In the genomic region with DNA sequence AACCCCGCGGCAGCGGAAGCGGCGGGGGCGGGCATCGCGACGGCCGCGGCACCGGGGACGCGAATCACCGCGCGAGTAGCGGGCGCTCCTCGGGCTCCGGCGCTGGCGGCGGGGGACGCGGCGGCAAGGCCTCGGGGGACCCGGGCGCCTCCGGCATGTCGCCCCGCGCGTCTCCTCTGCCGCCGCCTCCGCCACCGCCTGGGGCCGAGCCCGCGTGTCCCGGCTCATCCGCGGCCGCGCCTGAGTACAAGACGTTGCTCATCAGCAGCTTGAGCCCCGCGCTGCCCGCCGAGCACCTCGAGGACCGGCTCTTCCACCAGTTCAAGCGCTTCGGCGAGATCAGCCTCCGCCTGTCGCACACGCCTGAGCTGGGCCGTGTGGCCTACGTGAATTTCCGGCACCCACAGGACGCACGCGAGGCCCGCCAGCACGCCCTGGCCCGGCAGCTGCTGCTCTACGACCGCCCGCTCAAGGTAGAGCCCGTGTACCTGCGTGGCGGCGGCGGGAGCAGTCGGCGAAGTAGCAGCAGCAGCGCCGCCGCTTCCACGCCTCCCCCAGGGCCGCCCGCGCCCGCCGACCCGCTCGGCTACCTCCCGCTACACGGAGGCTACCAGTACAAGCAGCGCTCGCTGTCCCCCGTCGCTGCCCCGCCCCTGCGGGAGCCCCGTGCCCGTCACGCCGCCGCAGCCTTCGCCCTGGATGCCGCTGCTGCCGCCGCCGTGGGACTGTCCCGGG, we compare ENCODE assay signal across 8 cellular contexts. TPM values are rescaled to one million over a fixed set of nuclear protein-coding genes. Genes with fewer than 3 reads are reported as not detected.
DNase-seq lines count a peak whose midpoint lies in the region; ATAC-seq lines count a peak whose summit lies in the region.

No MANE protein-coding gene starts in this region.

- H4K20me1 ChIP-seq in BLaER1 treated with 17β-estradiol and CSF1 and Interleukin-3, amounts not matched to agents 10 nM and 100 nM: peaks cover 82 to 93% (median 90%) of the 10 kb centered on the region in 11 experiments

- H3K36me3 ChIP-seq in BLaER1 treated with 17β-estradiol and CSF1 and Interleukin-3, amounts not matched to agents 10 nM and 100 nM: peaks cover 74 to 89% (median 85%) of the 10 kb centered on the region in 11 experiments
- H3K36me3 ChIP-seq in HUES48 (ENCODE audit: control insufficient read depth, insufficient read depth, low read length): peaks cover 82% of the 10 kb centered on the region
- H3K36me3 ChIP-seq in urinary bladder (ENCODE audit: insufficient read depth): peaks cover 6% of the 10 kb centered on the region

- H3K27me3 Mint-ChIP-seq in naive B cell: no peaks in the 10 kb centered on the region

- peaks cover 30 to 71% (median 52%) of the 10 kb centered on the region in 3 donors for H3K4me1 Mint-ChIP-seq in naive B cell

- peak overlapping the region; percentile 99 to 100 (median 99) for H3K9ac ChIP-seq in BLaER1 treated with 17β-estradiol and CSF1 and Interleukin-3, amounts not matched to agents 10 nM and 100 nM
- peak overlapping the region; percentile 95 for H3K9ac ChIP-seq in HUES48 (ENCODE audit: low read depth, low read length)

- no peaks in the 10 kb centered on the region for H3K9me3 ChIP-seq in BLaER1 treated with 17β-estradiol and CSF1 and Interleukin-3, amounts not matched to agents 10 nM and 100 nM (replicated peaks in 1 of 11)
- H3K9me3 ChIP-seq in HUES48 (ENCODE audit: control insufficient read depth, insufficient read depth, low read length): no peaks in the 10 kb centered on the region; the same call in 1 of the 2 replicates

- H3K9me3 Mint-ChIP-seq in naive B cell: no peaks in the 10 kb centered on the region

- peak; percentile 6 for ATAC-seq in GM19467 (IDR thresholded peaks at IDR 0.05; ENCODE audit: unreplicated experiment)
- ATAC-seq in esophagus mucosa: peak; percentile 1
- ATAC-seq in naive B cell (ENCODE audit: low read depth in 2 of 2): peak; percentile 6 to 11

- peaks cover 86 to 88% (median 88%) of the 10 kb centered on the region in 10 experiments for H3K4me1 ChIP-seq in BLaER1 treated with 17β-estradiol and CSF1 and Interleukin-3, amounts not matched to agents 10 nM and 100 nM
- H3K4me1 ChIP-seq in HUES48 (ENCODE audit: control insufficient read depth, insufficient read depth, low read length) (peaks cover 17% of the 10 kb centered on the region), urinary bladder (ENCODE audit: insufficient read depth) (peaks cover 2% of the 10 kb centered on the region)

- H3K27ac Mint-ChIP-seq in naive B cell: peak overlapping the region in 4 of 6 donors; percentile 59 to 92 (median 80)

- H3K4me3 Mint-ChIP-seq in naive B cell: peak overlapping the region; percentile 57 to 90 (median 80)

- WGBS in urinary bladder: 3% methylated on average over 109 of the region's 109 CpGs

- H3K27me3 ChIP-seq in BLaER1 treated with 17β-estradiol and CSF1 and Interleukin-3, amounts not matched to agents 10 nM and 100 nM: no peaks in the 10 kb centered on the region
- H3K27me3 ChIP-seq in HUES48 (ENCODE audit: control insufficient read depth, insufficient read depth, low read length): no peaks in the 10 kb centered on the region

- peak overlapping the region; percentile 84 to 99 (median 98) for H3K4me2 ChIP-seq in BLaER1 treated with 17β-estradiol and CSF1 and Interleukin-3, amounts not matched to agents 10 nM and 100 nM

- DNase-seq in activated CD8-positive, alpha-beta memory T cell treated with anti-CD3 and anti-CD28 coated beads, Interleukin-2, amount 50 U/mL, for 48 hours: peak; percentile 75
- DNase-seq in naive B cell (peak; percentile 35), H4 (ENCODE audit: low spot score) (no peak)

- peak overlapping the region; percentile 96 to 99 (median 99) for H3K27ac ChIP-seq in BLaER1 treated with 17β-estradiol and CSF1 and Interleukin-3, amounts not matched to agents 10 nM and 100 nM
- H3K27ac ChIP-seq in HUES48 (ENCODE audit: low read depth, low read length) (peak overlapping the region; percentile 87), urinary bladder (ENCODE audit: low read depth) (peak overlapping the region; percentile 94)

- H3K36me3 Mint-ChIP-seq in naive B cell: peaks cover 5 to 7% of the 10 kb centered on the region in 2 donors

- peak overlapping the region; percentile 76 to 94 (median 87) for H3K4me3 ChIP-seq in BLaER1 treated with 17β-estradiol and CSF1 and Interleukin-3, amounts not matched to agents 10 nM and 100 nM
- peak overlapping the region; percentile 80 for H3K4me3 ChIP-seq in HUES48 (ENCODE audit: low read depth, low read length)
- H3K4me3 ChIP-seq in urinary bladder (ENCODE audit: low read depth, low read length): peak overlapping the region; percentile 87

RNA-seq across cellular contexts. Expression of gene RBM15B, which starts 0.6 kb away (rescaled TPM):
- total RNA-seq in esophagus mucosa (25.1 TPM), urinary bladder (17.1 TPM)
- polyA plus RNA-seq in naive B cell (ENCODE audit: low read depth in 6 of 6) (10 to 100 TPM; 12.5 to 22.5 (median 14.5) TPM), urinary bladder (24.4 TPM)
- 9.0 and 10.6 TPM in 2 replicates for total RNA-seq in H4 (2014; rRNA removed; shearing (Covaris generic))

RNA-seq across cellular contexts. Expression of gene MANF, which starts 6.6 kb away (rescaled TPM):
- total RNA-seq in esophagus mucosa: 80.6 TPM
- 10 to 100 TPM; 16.5 to 37.3 (median 29.3) TPM for polyA plus RNA-seq in naive B cell (ENCODE audit: low read depth in 6 of 6)
- 34.7 TPM for total RNA-seq in urinary bladder
- 44.2 TPM for polyA plus RNA-seq in urinary bladder
- total RNA-seq in H4 (2014; rRNA removed; shearing (Covaris generic)): 135 and 150 TPM in 2 replicates
